8 cellular contexts compared by ENCODE assay signal in the genomic region with DNA sequence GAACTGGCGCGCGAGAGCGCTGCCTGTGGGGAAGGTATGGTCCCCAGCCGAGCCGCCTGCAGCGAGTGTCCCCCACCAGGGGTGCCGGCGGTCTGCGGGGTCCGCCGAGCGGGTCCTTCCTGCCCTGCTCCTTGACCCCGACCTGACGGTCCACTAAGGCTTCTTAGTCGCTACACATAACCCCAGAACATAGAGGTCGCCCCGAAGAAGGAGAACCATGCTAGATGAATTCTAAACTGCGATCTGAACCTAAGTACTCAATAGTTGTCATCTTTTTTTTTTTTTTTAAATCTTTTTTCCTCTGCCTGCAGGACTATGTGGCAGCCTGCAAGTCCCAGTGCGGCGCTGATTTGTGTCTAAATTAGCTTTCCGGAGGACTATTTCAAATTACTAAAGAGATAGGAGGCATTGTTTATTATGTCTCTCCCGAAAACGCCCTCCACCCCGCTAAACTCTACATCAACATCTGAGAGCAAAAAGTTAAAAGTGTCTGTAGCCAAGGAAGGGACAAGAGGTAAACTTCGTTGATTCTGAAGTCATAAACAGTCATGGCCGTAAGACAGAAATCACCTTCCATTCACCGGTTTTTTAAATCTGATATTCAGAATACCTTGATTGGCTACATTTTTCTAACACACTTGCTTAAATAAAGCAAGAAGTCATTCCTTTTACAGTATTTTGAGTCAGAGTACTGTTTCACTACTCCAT. TPM values are rescaled to one million over a fixed set of nuclear protein-coding genes. Genes with fewer than 3 reads are reported as not detected.
A peak's percentile ranks its signal among the peaks of the same experiment; 100 is the strongest.
DNase-seq lines count a peak whose midpoint lies in the region; ATAC-seq and TF ChIP-seq lines count a peak whose summit lies in the region.

No MANE protein-coding gene starts in this region.

- peak overlapping the region; percentile 93 for H3K27ac ChIP-seq in caudate nucleus (ENCODE audit: low read depth, low read length)
- H3K27ac ChIP-seq in upper lobe of right lung = peak overlapping the region; percentile 95

- H3K9me3 ChIP-seq in HAP-1 = no peaks in the 10 kb centered on the region
- H3K9me3 ChIP-seq in upper lobe of right lung = no peaks in the 10 kb centered on the region

- no peak for ATAC-seq in upper lobe of right lung

- no peaks in the 10 kb centered on the region for H3K27me3 ChIP-seq in HAP-1 (ENCODE audit: low read depth)
- no peaks in the 10 kb centered on the region for H3K27me3 ChIP-seq in upper lobe of right lung

- intact Hi-C loops in upper lobe of right lung (cut with DNase I) = loop anchor here (10.0 kb wide), 1 partner anchor 291 kb away; no protein-coding TSS in a partner anchor

- no peak for TF ChIP-seq CTCF in upper lobe of right lung (IDR thresholded peaks at IDR 0.05)

- H3K4me3 ChIP-seq in HAP-1 (peak overlapping the region; percentile 63), upper lobe of right lung (peak overlapping the region; percentile 65)

- H3K36me3 ChIP-seq in HAP-1 (replicated peaks) = no peaks in the 10 kb centered on the region
- no peaks in the 10 kb centered on the region for H3K36me3 ChIP-seq in upper lobe of right lung

- in situ Hi-C loops in HAP-1 (cut with MboI; ENCODE audit: low sequenced_read_pairs) = loop anchor here (5.0 kb wide), 1 partner anchor 284 kb away; a partner anchor contains a TSS

- DNase-seq in DMS 273 (lab: John Stamatoyannopoulos, UW; ENCODE audit: unreplicated experiment) = peak; percentile 48
- no peak for DNase-seq in DMS 273 treated with DMSO at 0.1 percent for 48 hours (lab: John Stamatoyannopoulos, UW)
- DNase-seq in HAP-1 (ENCODE audit: low spot score in 2 of 2) = peak in 1 of 2 experiments; percentile 5
- peak; percentile 27 for DNase-seq in NOMO-1 treated with DMSO at 0.1 percent for 48 hours (lab: John Stamatoyannopoulos, UW; ENCODE audit: unreplicated experiment)
- peak in 9 of 61 donors; percentile 5 to 61 (median 30) for DNase-seq in caudate nucleus (lab: John Stamatoyannopoulos, UW)
- peak; percentile 17 to 42 for DNase-seq in lung microvascular endothelial cell (ENCODE audit: low read depth in 2 of 2)
- no peak for DNase-seq in upper lobe of right lung
- no peak for DNase-seq in NK-92 treated with Interleukin-12 subunit alpha and Interleukin-12 subunit beta, amount 100 ng/mL, for 24 hours (lab: John Stamatoyannopoulos, UW)

- H3K4me1 ChIP-seq in HAP-1 (peaks cover 14% of the 10 kb centered on the region), upper lobe of right lung (no peaks in the 10 kb centered on the region)

RNA-seq across cellular contexts. Expression of a gene that starts 0.5 kb away (rescaled TPM):
- under 0.01 TPM in 1 of 2 replicates, not detected in the other for total RNA-seq in lung microvascular endothelial cell
- total RNA-seq in upper lobe of right lung = not detected

Comparison
In these comparisons a context has a peak if more than half of its experiments do, and no peak if none do; other contexts are left out.
1. DNase-seq: peak in DMS 273 (single experiment), NOMO-1 treated with DMSO at 0.1 percent for 48 hours (single experiment) and lung microvascular endothelial cell (2 of 2); none in DMS 273 treated with DMSO at 0.1 percent for 48 hours (single experiment), upper lobe of right lung (single experiment) and NK-92 treated with Interleukin-12 subunit alpha and Interleukin-12 subunit beta, amount 100 ng/mL, for 24 hours (single experiment).